In genomic region chr1:2003564-2004131, GRCh38 we compare ENCODE assay signal across 10 cellular contexts. TPM values are rescaled to one million over a fixed set of nuclear protein-coding genes. Genes with fewer than 3 reads are reported as not detected.
A peak's percentile ranks its signal among the peaks of the same experiment; 100 is the strongest.
DNase-seq lines count a peak whose midpoint lies in the region; ATAC-seq and TF ChIP-seq lines count a peak whose summit lies in the region.
"Had no signal": no experiment of that assay in that cellular context is flagged by ENCODE, and none has a peak within 500 bp of the region (broad histone marks: within the 10 kb centered on the region; RNA-seq: fewer than 3 reads in every experiment).

Gene CFAP74, minus strand, starts transcription at chr1:2003786. Its CDS starts 12,830 bp downstream, at chr1:1990956.

- H3K4me1 ChIP-seq in thyroid gland = peaks cover 0 to 8% of the 10 kb centered on the region in 2 donors

- H3K4me1 Mint-ChIP-seq in activated T-cell treated with anti-CD3 and anti-CD28 coated beads, Interleukin-2, amount 50 U/mL, for 4 hours (ENCODE audit: low read depth) = no peaks in the 10 kb centered on the region
- H3K4me1 Mint-ChIP-seq in activated T-cell treated with anti-CD3 and anti-CD28 coated beads, Interleukin-2, amount 50 U/mL, for 24 hours (ENCODE audit: low read depth) = no peaks in the 10 kb centered on the region
- H3K4me1 Mint-ChIP-seq in activated CD8-positive, alpha-beta T cell treated with anti-CD3 and anti-CD28 coated beads, Interleukin-2, amount 10 ng/mL, durations not matched to agents 7 days and 5 days (ENCODE audit: low read depth) = no peaks in the 10 kb centered on the region
- H3K4me1 Mint-ChIP-seq: activated B cell treated with CpG ODN at 0.5 μM for 24 hours had no signal

- peaks cover 50% of the 10 kb centered on the region for H3K27me3 Mint-ChIP-seq in activated T-cell treated with anti-CD3 and anti-CD28 coated beads, Interleukin-2, amount 50 U/mL, for 4 hours (ENCODE audit: low read depth)
- peaks cover 55% of the 10 kb centered on the region for H3K27me3 Mint-ChIP-seq in activated T-cell treated with anti-CD3 and anti-CD28 coated beads, Interleukin-2, amount 50 U/mL, for 24 hours
- peaks cover 40% of the 10 kb centered on the region for H3K27me3 Mint-ChIP-seq in activated CD8-positive, alpha-beta T cell treated with anti-CD3 and anti-CD28 coated beads, Interleukin-2, amount 10 ng/mL, durations not matched to agents 7 days and 5 days (ENCODE audit: low read depth)

- POLR2A ChIA-PET in activated CD8-positive, alpha-beta T cell treated with anti-CD3 and anti-CD28 coated beads, Interleukin-2, amount 10 ng/mL, durations not matched to agents 7 days and 5 days (lab: Charles Lee) = no interaction called here

- no peak within 1 kb of the TSS for H3K4me3 Mint-ChIP-seq in activated T-cell treated with anti-CD3 and anti-CD28 coated beads, Interleukin-2, amount 50 U/mL, for 4 hours
- H3K4me3 Mint-ChIP-seq in activated T-cell treated with anti-CD3 and anti-CD28 coated beads, Interleukin-2, amount 50 U/mL, for 24 hours = no peak within 1 kb of the TSS
- no peak within 1 kb of the TSS for H3K4me3 Mint-ChIP-seq in activated CD8-positive, alpha-beta T cell treated with anti-CD3 and anti-CD28 coated beads, Interleukin-2, amount 10 ng/mL, durations not matched to agents 7 days and 5 days
- H3K4me3 Mint-ChIP-seq: activated B cell treated with CpG ODN at 0.5 μM for 24 hours had no signal

- H3K27ac ChIP-seq in thyroid gland = no peak within 1 kb of the TSS

- no peaks in the 10 kb centered on the region for H3K9me3 ChIP-seq in thyroid gland

- peak; percentile 34 to 35 for ATAC-seq in activated T-cell treated with anti-CD3 and anti-CD28 coated beads, Interleukin-2, amount 50 U/mL, for 4 hours
- ATAC-seq in activated CD8-positive, alpha-beta T cell treated with anti-CD3 and anti-CD28 coated beads, Interleukin-2, amount 10 ng/mL, durations not matched to agents 7 days and 5 days = peak; percentile 61

- CTCF ChIA-PET in activated CD8-positive, alpha-beta T cell treated with anti-CD3 and anti-CD28 coated beads, Interleukin-2, amount 10 ng/mL, durations not matched to agents 7 days and 5 days (lab: Charles Lee) = no interaction called here

- no peaks in the 10 kb centered on the region for H3K36me3 ChIP-seq in thyroid gland

- H3K9me3 Mint-ChIP-seq in activated T-cell treated with anti-CD3 and anti-CD28 coated beads, Interleukin-2, amount 50 U/mL, for 4 hours = no peaks in the 10 kb centered on the region
- H3K9me3 Mint-ChIP-seq in activated T-cell treated with anti-CD3 and anti-CD28 coated beads, Interleukin-2, amount 50 U/mL, for 24 hours = no peaks in the 10 kb centered on the region
- H3K9me3 Mint-ChIP-seq in activated CD8-positive, alpha-beta T cell treated with anti-CD3 and anti-CD28 coated beads, Interleukin-2, amount 10 ng/mL, durations not matched to agents 7 days and 5 days (ENCODE audit: insufficient read depth) = no peaks in the 10 kb centered on the region
- H3K9me3 Mint-ChIP-seq: activated B cell treated with CpG ODN at 0.5 μM for 24 hours had no signal

- H3K4me3 ChIP-seq in iPS-11a (ENCODE audit: low read depth, low read length) = peak within 1 kb of the TSS; percentile 4
- peak within 1 kb of the TSS in 1 of 3 donors; percentile 23 for H3K4me3 ChIP-seq in thyroid gland (replicated peaks in 1 of 3)

- H3K36me3 Mint-ChIP-seq in activated T-cell treated with anti-CD3 and anti-CD28 coated beads, Interleukin-2, amount 50 U/mL, for 4 hours (ENCODE audit: insufficient read depth) = no peaks in the 10 kb centered on the region
- H3K36me3 Mint-ChIP-seq in activated T-cell treated with anti-CD3 and anti-CD28 coated beads, Interleukin-2, amount 50 U/mL, for 24 hours (ENCODE audit: low read depth) = no peaks in the 10 kb centered on the region
- H3K36me3 Mint-ChIP-seq in activated CD8-positive, alpha-beta T cell treated with anti-CD3 and anti-CD28 coated beads, Interleukin-2, amount 10 ng/mL, durations not matched to agents 7 days and 5 days (ENCODE audit: low read depth) = no peaks in the 10 kb centered on the region

- 9 to 19% methylated on average over 7 to 15 of the region's 48 CpGs for WGBS in thyroid gland, 2 donors

- DNase-seq in activated T-cell treated with anti-CD3 and anti-CD28 coated beads, Interleukin-2, amount 50 U/mL, for 4 hours = no peak
- DNase-seq in activated T-cell treated with anti-CD3 and anti-CD28 coated beads, Interleukin-2, amount 50 U/mL, for 24 hours = no peak
- DNase-seq in activated CD8-positive, alpha-beta T cell treated with anti-CD3 and anti-CD28 coated beads, Interleukin-2, amount 10 ng/mL, durations not matched to agents 7 days and 5 days = peak; percentile 41
- peak; percentile 66 to 72 for DNase-seq in thyroid gland
- no peak for DNase-seq in COR-L47 (lab: John Stamatoyannopoulos, UW)
- no peak for DNase-seq in epidermal melanocyte (ENCODE audit: insufficient read length, low spot score)
- no peak for DNase-seq in T1000 (lab: John Stamatoyannopoulos, UW)
- DNase-seq: activated B cell treated with CpG ODN at 0.5 μM for 24 hours had no signal

- H3K27me3 ChIP-seq in thyroid gland = no peaks in the 10 kb centered on the region

- TF ChIP-seq CTCF in thyroid gland (IDR thresholded peaks at IDR 0.05) = no peak

- TF ChIP-seq POLR2A in thyroid gland (IDR thresholded peaks at IDR 0.05) = no peak

- no peak within 1 kb of the TSS for H3K27ac Mint-ChIP-seq in activated T-cell treated with anti-CD3 and anti-CD28 coated beads, Interleukin-2, amount 50 U/mL, for 24 hours
- no peak within 1 kb of the TSS for H3K27ac Mint-ChIP-seq in activated CD8-positive, alpha-beta T cell treated with anti-CD3 and anti-CD28 coated beads, Interleukin-2, amount 10 ng/mL, durations not matched to agents 7 days and 5 days
- H3K27ac Mint-ChIP-seq: activated B cell treated with CpG ODN at 0.5 μM for 24 hours had no signal

- intact Hi-C loops in thyroid gland (cut with DNase I) = no loop called here

RNA-seq across cellular contexts. Expression of gene CFAP74, which starts in this region (rescaled TPM):
- not detected for total RNA-seq in activated T-cell treated with anti-CD3 and anti-CD28 coated beads, Interleukin-2, amount 50 U/mL, for 4 hours
- total RNA-seq in activated CD8-positive, alpha-beta T cell treated with anti-CD3 and anti-CD28 coated beads, Interleukin-2, amount 10 ng/mL, durations not matched to agents 7 days and 5 days = not detected
- total RNA-seq in thyroid gland = under 1 TPM in 1 of 4 donors, not detected in 3; 0.13 TPM
- total RNA-seq: activated B cell treated with CpG ODN at 0.5 μM for 24 hours, kidney epithelial cell had no signal

Comparison
In these comparisons a context has a peak if more than half of its experiments do, and no peak if none do; other contexts are left out.
1. Peak in ATAC-seq in activated T-cell treated with anti-CD3 and anti-CD28 coated beads, Interleukin-2, amount 50 U/mL, for 4 hours; RNA of the gene not detected or under 1 TPM.
2. Peak in DNase-seq and ATAC-seq in activated CD8-positive, alpha-beta T cell treated with anti-CD3 and anti-CD28 coated beads, Interleukin-2, amount 10 ng/mL, durations not matched to agents 7 days and 5 days; RNA of the gene not detected or under 1 TPM.
3. Peak in DNase-seq in thyroid gland; RNA of the gene not detected or under 1 TPM.